ENCODE assay signal across 13 cellular contexts in genomic region chr7:112476390-112477052, GRCh38. TPM values are rescaled to one million over a fixed set of nuclear protein-coding genes. Genes with fewer than 3 reads are reported as not detected.
DNase-seq lines count a peak whose midpoint lies in the region; ATAC-seq, FAIRE-seq and TF ChIP-seq lines count a peak whose summit lies in the region.
"Had no signal": no experiment of that assay in that cellular context is flagged by ENCODE, and none has a peak within 500 bp of the region (broad histone marks: within the 10 kb centered on the region; RNA-seq: fewer than 3 reads in every experiment).

No MANE protein-coding gene starts in this region.

- peaks cover 62% of the 10 kb centered on the region for H3K36me3 Mint-ChIP-seq in CD4-positive, alpha-beta T cell (ENCODE audit: low read depth)
- peaks cover 30% of the 10 kb centered on the region for H3K36me3 Mint-ChIP-seq in chondrocyte (ENCODE audit: low read depth)

- H3K36me3 ChIP-seq in psoas muscle (ENCODE audit: insufficient read depth in 1 of 2, low read depth in 1 of 2) (peaks cover 7 to 61% of the 10 kb centered on the region in 2 donors), tibial artery (peaks cover 52 to 57% (median 55%) of the 10 kb centered on the region in 3 donors)

- H3K9me3 ChIP-seq in CD4-positive, alpha-beta T cell (ENCODE audit: control insufficient read depth, low read length): no peaks in the 10 kb centered on the region
- no peaks in the 10 kb centered on the region for H3K9me3 ChIP-seq in psoas muscle
- H3K9me3 ChIP-seq in tibial artery: no peaks in the 10 kb centered on the region
- H3K9me3 ChIP-seq: Caco-2 had no signal

- FAIRE-seq in GM12892 (lab: Jason Lieb, UNC): no peak

- H3K4me3 ChIP-seq in psoas muscle: no peak overlapping the region
- no peak overlapping the region for H3K4me3 ChIP-seq in tibial artery

- WGBS in psoas muscle, 3 donors: 66 to 87% (median 76%) methylated on average over 8 of the region's 8 CpGs

- no peaks in the 10 kb centered on the region for H3K9me3 Mint-ChIP-seq in CD4-positive, alpha-beta T cell
- no peaks in the 10 kb centered on the region for H3K9me3 Mint-ChIP-seq in chondrocyte (ENCODE audit: low read depth)
- H3K9me3 Mint-ChIP-seq: CD14-positive monocyte; CD8-positive, alpha-beta memory T cell had no signal

- H3K4me3 Mint-ChIP-seq in CD4-positive, alpha-beta T cell: no peak overlapping the region
- no peak overlapping the region for H3K4me3 Mint-ChIP-seq in chondrocyte (ENCODE audit: unreplicated experiment)
- H3K4me3 Mint-ChIP-seq: CD14-positive monocyte; CD8-positive, alpha-beta memory T cell had no signal

- H3K27ac ChIP-seq in CD4-positive, alpha-beta T cell (ENCODE audit: low read depth, low read length): no peak overlapping the region
- peak overlapping the region; percentile 92 for H3K27ac ChIP-seq in psoas muscle
- no peak overlapping the region for H3K27ac ChIP-seq in tibial artery

- no peak for TF ChIP-seq CTCF in CD4-positive, alpha-beta T cell (IDR thresholded peaks at IDR 0.05)
- no peak for TF ChIP-seq CTCF in chondrocyte (IDR thresholded peaks at IDR 0.05)
- no peak for TF ChIP-seq CTCF in psoas muscle (IDR thresholded peaks at IDR 0.05)
- no peak for TF ChIP-seq CTCF in tibial artery (IDR thresholded peaks at IDR 0.05)

- H3K27me3 ChIP-seq in CD4-positive, alpha-beta T cell (ENCODE audit: control insufficient read depth, insufficient read depth, low read length): no peaks in the 10 kb centered on the region
- H3K27me3 ChIP-seq in psoas muscle (ENCODE audit: insufficient read depth in 3 of 3, low read length in 2 of 3) (no peaks in the 10 kb centered on the region), tibial artery (no peaks in the 10 kb centered on the region)

- peaks cover 32% of the 10 kb centered on the region for H3K4me1 ChIP-seq in psoas muscle
- H3K4me1 ChIP-seq in tibial artery: peaks cover 0 to 21% (median 4%) of the 10 kb centered on the region in 4 donors

- TF ChIP-seq POLR2A in GM12892 (IDR thresholded peaks at IDR 0.05; ENCODE audit: low read depth, low read length): peak; percentile 50

- peaks cover 5% of the 10 kb centered on the region for H3K4me1 Mint-ChIP-seq in CD4-positive, alpha-beta T cell (ENCODE audit: low read depth)
- H3K4me1 Mint-ChIP-seq in chondrocyte (ENCODE audit: low read depth): peaks cover 27% of the 10 kb centered on the region
- H3K4me1 Mint-ChIP-seq: CD14-positive monocyte had no signal

- POLR2A ChIA-PET in CD4-positive, alpha-beta T cell (lab: Charles Lee): no interaction called here

- CTCF ChIA-PET in CD4-positive, alpha-beta T cell (lab: Charles Lee): no interaction called here

- H3K27me3 Mint-ChIP-seq in CD4-positive, alpha-beta T cell: no peaks in the 10 kb centered on the region
- no peaks in the 10 kb centered on the region for H3K27me3 Mint-ChIP-seq in chondrocyte (ENCODE audit: low read depth)
- H3K27me3 Mint-ChIP-seq: CD8-positive, alpha-beta memory T cell had no signal

- no peak for DNase-seq in CD4-positive, alpha-beta T cell
- DNase-seq in GM12892 (ENCODE audit: insufficient read length) (no peak), chondrocyte (ENCODE audit: low spot score) (no peak), psoas muscle (peak in 1 of 2 donors; percentile 55), tibial artery (no peak), H4 (ENCODE audit: low spot score) (no peak), NCI-H146 (lab: John Stamatoyannopoulos, UW) (no peak)
- DNase-seq: Caco-2; CD8-positive, alpha-beta memory T cell; H7; IMR-90; KG1 had no signal

- ATAC-seq in CD4-positive, alpha-beta T cell (ENCODE audit: poor library complexity): no peak
- peak in 2 of 4 donors; percentile 25 to 39 for ATAC-seq in psoas muscle

- H3K27ac Mint-ChIP-seq in CD4-positive, alpha-beta T cell: peak overlapping the region; percentile 30
- H3K27ac Mint-ChIP-seq in chondrocyte (ENCODE audit: unreplicated experiment): peak overlapping the region; percentile 36

- intact Hi-C loops in CD4-positive, alpha-beta T cell (cut with DNase I, micrococcal nuclease): no loop called here
- intact Hi-C loops in psoas muscle (cut with DNase I): no loop called here
- intact Hi-C loops in tibial artery (cut with DNase I; ENCODE audit: low total_unique reads): no loop called here

RNA-seq across cellular contexts. Expression of gene LSMEM1, which starts 4.3 kb away (rescaled TPM):
- total RNA-seq in CD4-positive, alpha-beta T cell: 1 to 10 TPM; 1.0 to 1.3 TPM
- polyA plus RNA-seq in GM12892 (2012; ENCODE audit: missing spikeins): 1.0 TPM
- total RNA-seq in chondrocyte (1.5 to 4.0 TPM (median 3.3 TPM) in 3 replicates), psoas muscle (1 to 10 TPM; 1.9 to 9.8 (median 8.0) TPM)
- 10 to 100 TPM in 1 of 3 donors, 1 to 10 TPM in 2; 1.7 to 16.2 (median 6.4) TPM for polyA plus RNA-seq in psoas muscle
- not detected in 2 replicates for total RNA-seq in H4 (2014; rRNA removed; shearing (Covaris generic))
- total RNA-seq: IMR-90 had no signal

RNA-seq across cellular contexts. Expression of gene IFRD1, which starts 26.3 kb away (rescaled TPM):
- total RNA-seq in CD4-positive, alpha-beta T cell: 100 to 1,000 TPM; 198 to 205 TPM
- 28.9 TPM for polyA plus RNA-seq in GM12892 (2012; ENCODE audit: missing spikeins)
- total RNA-seq in chondrocyte (69.2 to 108 TPM (median 106 TPM) in 3 replicates), psoas muscle (100 to 1,000 TPM in 1 of 4 donors, 10 to 100 TPM in 3; 43.7 to 163 (median 54.0) TPM)
- polyA plus RNA-seq in psoas muscle: 100 to 1,000 TPM in 1 of 3 donors, 10 to 100 TPM in 2; 34.7 to 153 (median 84.1) TPM
- 100 and 107 TPM in 2 replicates for total RNA-seq in H4 (2014; rRNA removed; shearing (Covaris generic))
